ENCODE assay signal across 14 cellular contexts in genomic region chr5:10525124-10525495, GRCh38. TPM values are rescaled to one million over a fixed set of nuclear protein-coding genes. Genes with fewer than 3 reads are reported as not detected.
DNase-seq lines count a peak whose midpoint lies in the region; ATAC-seq and TF ChIP-seq lines count a peak whose summit lies in the region.
"Had no signal": no experiment of that assay in that cellular context is flagged by ENCODE, and none has a peak within 500 bp of the region (broad histone marks: within the 10 kb centered on the region; RNA-seq: fewer than 3 reads in every experiment).

No MANE protein-coding gene starts in this region.

- H3K4me2 ChIP-seq in OCI-LY7 (ENCODE audit: low read length) = no peak overlapping the region
- H3K4me2 ChIP-seq in neuronal stem cell (ENCODE audit: insufficient read depth, low read length, poor library complexity, severe bottlenecking) = no peak overlapping the region

- H2BK120ac ChIP-seq in neuronal stem cell (ENCODE audit: low read depth, low read length) = no peak overlapping the region

- no peak for DNase-seq in OCI-LY7 (ENCODE audit: low spot score)
- no peak for DNase-seq in neuronal stem cell (ENCODE audit: low spot score)
- DNase-seq in SW 1271 (lab: John Stamatoyannopoulos, UW) = no peak
- DNase-seq in substantia nigra (lab: John Stamatoyannopoulos, UW) = no peak
- DNase-seq in mesenteric fat pad (ENCODE audit: low spot score) = no peak
- DNase-seq: activated CD4-positive, alpha-beta T cell treated with anti-CD3 and anti-CD28 coated beads, Interleukin-2, amount 50 U/mL, for 48 hours; DND-41; islet precursor cell; mesendoderm; Right ventricle myocardium superior had no signal

- H3K4me1 ChIP-seq in OCI-LY7 (ENCODE audit: insufficient read depth, low read length, poor library complexity, severe bottlenecking) (peaks cover 7% of the 10 kb centered on the region), neuronal stem cell (ENCODE audit: control insufficient read depth in 2 of 2, insufficient read depth in 1 of 2, low read depth in 1 of 2, low read length in 2 of 2) (peaks cover 4 to 5% of the 10 kb centered on the region in 2 donors)

- intact Hi-C loops in OCI-LY7 (cut with micrococcal nuclease; ENCODE audit: unreplicated experiment) = no loop called here

- no peak overlapping the region for H3K14ac ChIP-seq in neuronal stem cell (ENCODE audit: low read length)

- H2BK12ac ChIP-seq in neuronal stem cell (ENCODE audit: low read length) = no peak overlapping the region

- no peaks in the 10 kb centered on the region for H4K20me1 ChIP-seq in OCI-LY7 (ENCODE audit: insufficient read depth, low read length)

- H2BK15ac ChIP-seq in neuronal stem cell (ENCODE audit: low read length) = no peak overlapping the region

- H2AFZ ChIP-seq in OCI-LY7 (ENCODE audit: low read length) (peak overlapping the region; percentile 9; the same call in 1 of the 2 replicates), neuronal stem cell (ENCODE audit: low read length) (peak overlapping the region; percentile 18)

- H3K9ac ChIP-seq in neuronal stem cell (ENCODE audit: low read depth, low read length, poor library complexity) = no peak overlapping the region

- H3K9me2 ChIP-seq in OCI-LY7 (ENCODE audit: insufficient read depth, low read length) = no peaks in the 10 kb centered on the region

- no CpG with 5 or more reads among the region's 4 CpGs for WGBS in neuronal stem cell (ENCODE audit: extremely low coverage in 2 of 2, insufficient read length in 2 of 2, insufficient replicate concordance in 1 of 2), 2 donors

- H3K4me3 ChIP-seq in OCI-LY7 (ENCODE audit: low read depth, low read length, poor library complexity, severe bottlenecking) (no peak overlapping the region), neuronal stem cell (ENCODE audit: low read length in 2 of 2) (no peak overlapping the region)
- H3K4me3 ChIP-seq: skin epidermis had no signal

- no peak overlapping the region for H3K23ac ChIP-seq in neuronal stem cell (ENCODE audit: low read depth, low read length, poor library complexity)

- CTCF ChIA-PET in OCI-LY7 (lab: Charles Lee; ENCODE audit: unreplicated experiment) = no interaction called here

- H4K91ac ChIP-seq in neuronal stem cell (ENCODE audit: low read depth, low read length, poor library complexity) = no peak overlapping the region

- H3K27ac ChIP-seq in OCI-LY7 (ENCODE audit: low read depth, low read length, poor library complexity, severe bottlenecking) (no peak overlapping the region), neuronal stem cell (replicated peaks; ENCODE audit: low read length) (no peak overlapping the region), substantia nigra (ENCODE audit: low read depth, low read length, poor library complexity, severe bottlenecking) (no peak overlapping the region)
- H3K27ac ChIP-seq: skin epidermis had no signal

- POLR2A ChIA-PET in OCI-LY7 (lab: Charles Lee) = no interaction called here

- H3K9me3 ChIP-seq in OCI-LY7 (ENCODE audit: low read length) = no peaks in the 10 kb centered on the region; the same call in 1 of the 2 replicates
- peaks cover 0 to 10% of the 10 kb centered on the region in 2 donors for H3K9me3 ChIP-seq in neuronal stem cell (replicated peaks in 1 of 2; ENCODE audit: control insufficient read depth in 2 of 2, insufficient read depth in 1 of 2, low read depth in 1 of 2, low read length in 2 of 2)

- no peak overlapping the region for H2AK5ac ChIP-seq in neuronal stem cell (ENCODE audit: low read depth, low read length)

- no peaks in the 10 kb centered on the region for H3K79me2 ChIP-seq in OCI-LY7 (ENCODE audit: insufficient read depth, low read depth, low read length)

- no peak overlapping the region for H3K18ac ChIP-seq in neuronal stem cell (ENCODE audit: low read length)

- ATAC-seq in GM19043 (IDR thresholded peaks at IDR 0.05; ENCODE audit: low read depth, unreplicated experiment) (peak; percentile 41), HG02759 (IDR thresholded peaks at IDR 0.05; ENCODE audit: unreplicated experiment) (peak; percentile 46), GM18505 (IDR thresholded peaks at IDR 0.05; ENCODE audit: unreplicated experiment) (no peak)

- no TSS peak for BruUV-seq in OCI-LY7 (replicated peaks; lab: Mats Ljungman, UMichigan)

- no peak overlapping the region for H2BK5ac ChIP-seq in neuronal stem cell (ENCODE audit: low read length)

- no peak for TF ChIP-seq POLR2A in GM18505 (IDR thresholded peaks at IDR 0.05; ENCODE audit: borderline replicate concordance, extremely low read depth, insufficient read depth, insufficient read length)

- no peak overlapping the region for H3K4ac ChIP-seq in neuronal stem cell (ENCODE audit: low read length)

- no peak for TF ChIP-seq CTCF in OCI-LY7 (conservative IDR thresholded peaks at IDR 0.05; ENCODE audit: low read length)

- H3K36me3 ChIP-seq in OCI-LY7 (ENCODE audit: insufficient read depth, low read length) (no peaks in the 10 kb centered on the region), neuronal stem cell (replicated peaks in 1 of 2; ENCODE audit: control insufficient read depth in 2 of 2, insufficient read depth in 2 of 2, low read length in 2 of 2) (no peaks in the 10 kb centered on the region)

- H4K8ac ChIP-seq in neuronal stem cell (ENCODE audit: low read depth, low read length) = no peak overlapping the region

- no peaks in the 10 kb centered on the region for H3K79me1 ChIP-seq in neuronal stem cell (ENCODE audit: low read depth, low read length)

- no peaks in the 10 kb centered on the region for H3K27me3 ChIP-seq in neuronal stem cell (ENCODE audit: control insufficient read depth in 3 of 3, insufficient read depth in 3 of 3, low read depth in 1 of 3, low read length in 3 of 3)

RNA-seq across cellular contexts. Expression of gene ANKRD33B, which starts 38.8 kb away (rescaled TPM):
- 5.6 TPM in 2 replicates for total RNA-seq in OCI-LY7 (2014; rRNA removed; shearing (Covaris generic))
- total RNA-seq in OCI-LY7 (2022) (10.1 and 11.4 TPM in 2 replicates), mesenteric fat pad (5.7 TPM)
- polyA plus RNA-seq in neuronal stem cell (2013, experiment 1 of 2) = 4.1 TPM
- 4.5 TPM for polyA plus RNA-seq in neuronal stem cell (2013, experiment 2 of 2)
